Comparison of ENCODE assay signal across 1 cellular context in the genomic region with DNA sequence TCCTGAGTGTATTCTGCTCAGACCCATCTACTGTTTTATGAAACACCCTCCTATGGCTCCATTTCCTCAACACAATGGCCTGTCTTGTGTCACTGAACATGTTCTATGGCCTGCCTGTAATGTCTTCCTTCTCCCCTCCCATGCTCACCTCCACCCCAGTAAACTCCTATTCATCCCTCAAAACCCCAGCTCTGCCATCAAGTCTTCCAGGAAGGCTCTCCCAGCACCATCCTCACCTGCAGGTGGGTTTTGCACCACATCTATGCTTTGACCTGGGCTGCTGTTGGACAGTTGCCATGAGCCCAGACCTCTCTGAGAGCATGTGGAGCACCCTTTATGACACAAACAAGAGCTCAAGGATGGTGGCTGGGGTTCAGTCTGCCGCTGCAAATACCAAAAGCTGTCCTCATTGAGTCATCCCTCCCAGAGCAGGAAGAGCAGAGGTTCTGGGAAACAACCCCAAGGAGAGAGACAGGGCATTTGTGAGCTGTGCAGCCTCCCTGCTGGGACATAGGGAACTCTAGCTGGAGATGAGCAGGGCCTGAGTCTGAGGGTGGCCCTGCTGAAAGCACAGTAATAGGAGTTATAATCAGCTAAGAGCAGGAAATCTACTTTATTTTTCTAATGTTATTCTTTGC.
TF ChIP-seq lines count a peak whose summit lies in the region.

No MANE protein-coding gene starts in this region.

TF ChIP-seq in SK-N-SH treated with all-trans-retinoic acid at 6 μM for 48 hours, 23 proteins besides CTCF, POLR2A, EP300 and RAD21 (continued from another document):
- TF ChIP-seq, protein P1, sequence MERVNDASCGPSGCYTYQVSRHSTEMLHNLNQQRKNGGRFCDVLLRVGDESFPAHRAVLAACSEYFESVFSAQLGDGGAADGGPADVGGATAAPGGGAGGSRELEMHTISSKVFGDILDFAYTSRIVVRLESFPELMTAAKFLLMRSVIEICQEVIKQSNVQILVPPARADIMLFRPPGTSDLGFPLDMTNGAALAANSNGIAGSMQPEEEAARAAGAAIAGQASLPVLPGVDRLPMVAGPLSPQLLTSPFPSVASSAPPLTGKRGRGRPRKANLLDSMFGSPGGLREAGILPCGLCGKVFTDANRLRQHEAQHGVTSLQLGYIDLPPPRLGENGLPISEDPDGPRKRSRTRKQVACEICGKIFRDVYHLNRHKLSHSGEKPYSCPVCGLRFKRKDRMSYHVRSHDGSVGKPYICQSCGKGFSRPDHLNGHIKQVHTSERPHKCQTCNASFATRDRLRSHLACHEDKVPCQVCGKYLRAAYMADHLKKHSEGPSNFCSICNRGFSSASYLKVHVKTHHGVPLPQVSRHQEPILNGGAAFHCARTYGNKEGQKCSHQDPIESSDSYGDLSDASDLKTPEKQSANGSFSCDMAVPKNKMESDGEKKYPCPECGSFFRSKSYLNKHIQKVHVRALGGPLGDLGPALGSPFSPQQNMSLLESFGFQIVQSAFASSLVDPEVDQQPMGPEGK (CRISPR knock-in tag; IDR thresholded peaks at IDR 0.05; ENCODE audit: borderline replicate concordance), result no peak
- no peak for TF ChIP-seq BACH2 (CRISPR knock-in tag; IDR thresholded peaks at IDR 0.05; ENCODE audit: borderline replicate concordance)
